Comparison of ENCODE assay signal across 8 cellular contexts in genomic region chr11:123640677-123641494, GRCh38. TPM values are rescaled to one million over a fixed set of nuclear protein-coding genes. Genes with fewer than 3 reads are reported as not detected.
DNase-seq lines count a peak whose midpoint lies in the region; ATAC-seq and TF ChIP-seq lines count a peak whose summit lies in the region.

No MANE protein-coding gene starts in this region.

- CTCF ChIA-PET in RWPE1 (lab: Yijun Ruan, JAX): interaction anchor here (0.6 to 4.8 kb wide), 8 partner anchors 9 to 431 kb away, joined by 3 to 40 read pairs (median 4); partner anchors contain the start of gene SCN3B

- H3K27me3 ChIP-seq in BLaER1: no peaks in the 10 kb centered on the region
- H3K27me3 ChIP-seq in right atrium auricular region: no peaks in the 10 kb centered on the region

- TF ChIP-seq CTCF in RWPE1 (conservative IDR thresholded peaks at IDR 0.05; ENCODE audit: low read depth) (peak; percentile 62), right atrium auricular region (IDR thresholded peaks at IDR 0.05) (peak; percentile 55 to 87)

- H3K4me1 ChIP-seq in BLaER1 (peaks cover 11% of the 10 kb centered on the region; the same call in 1 of the 2 replicates), right atrium auricular region (no peaks in the 10 kb centered on the region)

- H3K4me2 ChIP-seq in BLaER1: peak overlapping the region; percentile 15; the same call in 1 of the 2 replicates

- no peaks in the 10 kb centered on the region for H3K36me3 Mint-ChIP-seq in activated naive CD4-positive, alpha-beta T cell treated with anti-CD3 and anti-CD28 coated beads, Interleukin-2, amount 50 U/mL, for 72 hours

- H3K27ac ChIP-seq in BLaER1: no peak overlapping the region
- H3K27ac ChIP-seq in RWPE1: no peak overlapping the region
- H3K27ac ChIP-seq in right atrium auricular region: no peak overlapping the region

- H3K36me3 ChIP-seq in BLaER1 (no peaks in the 10 kb centered on the region), right atrium auricular region (no peaks in the 10 kb centered on the region)

- no peaks in the 10 kb centered on the region for H3K9me3 ChIP-seq in BLaER1
- H3K9me3 ChIP-seq in right atrium auricular region: no peaks in the 10 kb centered on the region

- ATAC-seq in GM19035 (IDR thresholded peaks at IDR 0.05; ENCODE audit: unreplicated experiment) (peak; percentile 82), HG03571 (IDR thresholded peaks at IDR 0.05; ENCODE audit: unreplicated experiment) (peak; percentile 70), GM21447 (IDR thresholded peaks at IDR 0.05; ENCODE audit: unreplicated experiment) (no peak)
- peak; percentile 77 to 86 for ATAC-seq in activated naive CD4-positive, alpha-beta T cell treated with anti-CD3 and anti-CD28 coated beads, Interleukin-2, amount 50 U/mL, for 72 hours

- DNase-seq in RWPE1 (ENCODE audit: low spot score) (peak; percentile 48), right atrium auricular region (ENCODE audit: low spot score) (no peak)
- peak in 1 of 2 donors; percentile 62 for DNase-seq in activated naive CD4-positive, alpha-beta T cell treated with anti-CD3 and anti-CD28 coated beads, Interleukin-2, amount 50 U/mL, for 72 hours (ENCODE audit: low spot score in 2 of 2)
- DNase-seq in stimulated activated CD4-positive, alpha-beta T cell treated with anti-CD3 and anti-CD28 coated beads, Interleukin-12 subunit alpha, Interleukin-12 subunit beta, amount 100 ng/mL, for 48 hours (ENCODE audit: low read depth in 2 of 3, low spot score in 1 of 3): peak; percentile 13 to 45 (median 18)

- H3K4me3 ChIP-seq in BLaER1: no peak overlapping the region
- no peak overlapping the region for H3K4me3 ChIP-seq in right atrium auricular region

- peak overlapping the region in 1 of 2 donors; percentile 84 for H3K27ac Mint-ChIP-seq in activated naive CD4-positive, alpha-beta T cell treated with anti-CD3 and anti-CD28 coated beads, Interleukin-2, amount 50 U/mL, for 72 hours

- POLR2A ChIA-PET in RWPE1 (lab: Yijun Ruan, JAX; ENCODE audit: low non-redundant PET): no interaction called here

- H3K9me3 Mint-ChIP-seq in activated naive CD4-positive, alpha-beta T cell treated with anti-CD3 and anti-CD28 coated beads, Interleukin-2, amount 50 U/mL, for 72 hours: no peaks in the 10 kb centered on the region

- H4K20me1 ChIP-seq in BLaER1: no peaks in the 10 kb centered on the region

- no peak overlapping the region for H3K9ac ChIP-seq in BLaER1

RNA-seq across cellular contexts. Expression of gene SCN3B, which starts 13.5 kb away (rescaled TPM):
- total RNA-seq in activated naive CD4-positive, alpha-beta T cell treated with anti-CD3 and anti-CD28 coated beads, Interleukin-2, amount 50 U/mL, for 72 hours: under 1 TPM in 1 of 2 donors, not detected in 1; 0.06 TPM
- under 1 TPM; 0.31 to 0.70 TPM for total RNA-seq in right atrium auricular region
